21 cellular contexts compared by ENCODE assay signal in genomic region chr13:41470187-41470586, GRCh38. TPM values are rescaled to one million over a fixed set of nuclear protein-coding genes. Genes with fewer than 3 reads are reported as not detected.
DNase-seq lines count a peak whose midpoint lies in the region; ATAC-seq lines count a peak whose summit lies in the region.
"Had no signal": no experiment of that assay in that cellular context is flagged by ENCODE, and none has a peak within 500 bp of the region (broad histone marks: within the 10 kb centered on the region; RNA-seq: fewer than 3 reads in every experiment).

No MANE protein-coding gene starts in this region.

- H3K4me1 ChIP-seq in CD4-positive, alpha-beta memory T cell (ENCODE audit: insufficient read depth, low read length): peaks cover 49% of the 10 kb centered on the region
- H3K4me1 ChIP-seq: body of pancreas, colonic mucosa, neural progenitor cell had no signal

- H3K27ac Mint-ChIP-seq in CD4-positive, alpha-beta memory T cell: peak overlapping the region; percentile 20 to 97 (median 87)
- peak overlapping the region; percentile 94 for H3K27ac Mint-ChIP-seq in T-helper 17 cell
- H3K27ac Mint-ChIP-seq in activated naive CD4-positive, alpha-beta T cell treated with anti-CD3 and anti-CD28 coated beads, Interleukin-2, amount 50 U/mL, for 72 hours: peak overlapping the region; percentile 83 to 91
- H3K27ac Mint-ChIP-seq in immature natural killer cell: no peak overlapping the region
- H3K27ac Mint-ChIP-seq: activated B cell treated with CpG ODN at 0.5 μM for 24 hours, B cell, neural progenitor cell had no signal

- H3K27me3 Mint-ChIP-seq in CD4-positive, alpha-beta memory T cell: no peaks in the 10 kb centered on the region
- no peaks in the 10 kb centered on the region for H3K27me3 Mint-ChIP-seq in T-helper 17 cell
- H3K27me3 Mint-ChIP-seq in immature natural killer cell (ENCODE audit: low read depth in 3 of 3): peaks cover 5 to 7% (median 5%) of the 10 kb centered on the region in 3 donors
- H3K27me3 Mint-ChIP-seq: activated B cell treated with CpG ODN at 0.5 μM for 24 hours, B cell had no signal

- ATAC-seq in T-helper 17 cell: no peak
- peak; percentile 82 to 84 for ATAC-seq in activated naive CD4-positive, alpha-beta T cell treated with anti-CD3 and anti-CD28 coated beads, Interleukin-2, amount 50 U/mL, for 72 hours
- ATAC-seq in GM21515 (IDR thresholded peaks at IDR 0.05; ENCODE audit: unreplicated experiment): no peak
- ATAC-seq in GM21723 (IDR thresholded peaks at IDR 0.05; ENCODE audit: unreplicated experiment): no peak
- ATAC-seq: body of pancreas had no signal

- POLR2A ChIA-PET in CD4-positive, alpha-beta memory T cell (lab: Charles Lee; ENCODE audit: partially characterized antibody): interaction anchor here (1.4 to 8.3 kb wide), 4 partner anchors 12 to 25 kb away, joined by 3 to 82 read pairs (median 10); partner anchors contain the start of gene RGCC

- intact Hi-C loops in CD4-positive, alpha-beta memory T cell (cut with micrococcal nuclease): no loop called here

- H3K4me3 ChIP-seq in CD4-positive, alpha-beta memory T cell (ENCODE audit: low read length in 2 of 2): no peak overlapping the region
- H3K4me3 ChIP-seq: body of pancreas, colonic mucosa, GM23248, neural progenitor cell had no signal

- H3K27ac ChIP-seq in CD4-positive, alpha-beta memory T cell (ENCODE audit: low read depth, low read length): no peak overlapping the region
- H3K27ac ChIP-seq: body of pancreas, colonic mucosa, GM23248, neural progenitor cell had no signal

- CTCF ChIA-PET in CD4-positive, alpha-beta memory T cell (lab: Charles Lee; ENCODE audit: partially characterized antibody): interaction anchor here (1.0 to 6.6 kb wide), 4 partner anchors 8 to 22 kb away, joined by 3 to 45 read pairs (median 4); partner anchors contain the start of gene RGCC

- H3K9me3 ChIP-seq in CD4-positive, alpha-beta memory T cell (ENCODE audit: control insufficient read depth in 1 of 2, low read length in 2 of 2): no peaks in the 10 kb centered on the region
- no peaks in the 10 kb centered on the region for H3K9me3 ChIP-seq in T-helper 17 cell (ENCODE audit: control insufficient read depth, low read length, poor library complexity, severe bottlenecking)
- H3K9me3 ChIP-seq: body of pancreas, colonic mucosa had no signal

- peaks cover 44% of the 10 kb centered on the region for H3K36me3 ChIP-seq in CD4-positive, alpha-beta memory T cell (ENCODE audit: insufficient read depth, low read length)
- H3K36me3 ChIP-seq: colonic mucosa, neural progenitor cell had no signal

- H3K9me3 Mint-ChIP-seq in CD4-positive, alpha-beta memory T cell: peaks cover 0 to 15% (median 3%) of the 10 kb centered on the region in 8 donors
- peaks cover 5 to 15% of the 10 kb centered on the region in 2 donors for H3K9me3 Mint-ChIP-seq in activated naive CD4-positive, alpha-beta T cell treated with anti-CD3 and anti-CD28 coated beads, Interleukin-2, amount 50 U/mL, for 72 hours
- H3K9me3 Mint-ChIP-seq in immature natural killer cell: no peaks in the 10 kb centered on the region
- H3K9me3 Mint-ChIP-seq: activated B cell treated with CpG ODN at 0.5 μM for 24 hours had no signal

- H3K4me1 Mint-ChIP-seq in CD4-positive, alpha-beta memory T cell: peaks cover 48 to 86% (median 65%) of the 10 kb centered on the region in 4 donors
- H3K4me1 Mint-ChIP-seq in T-helper 17 cell (peaks cover 38% of the 10 kb centered on the region), immature natural killer cell (peaks cover 20 to 23% of the 10 kb centered on the region in 2 donors)
- H3K4me1 Mint-ChIP-seq: neural progenitor cell had no signal

- peak overlapping the region in 3 of 8 donors; percentile 12 to 55 (median 23) for H3K4me3 Mint-ChIP-seq in CD4-positive, alpha-beta memory T cell
- peak overlapping the region; percentile 52 for H3K4me3 Mint-ChIP-seq in T-helper 17 cell
- H3K4me3 Mint-ChIP-seq in immature natural killer cell: no peak overlapping the region
- H3K4me3 Mint-ChIP-seq: activated B cell treated with CpG ODN at 0.5 μM for 24 hours, B cell, neural progenitor cell had no signal

- no peaks in the 10 kb centered on the region for H3K27me3 ChIP-seq in CD4-positive, alpha-beta memory T cell (ENCODE audit: insufficient read depth, low read length)
- H3K27me3 ChIP-seq: body of pancreas, colonic mucosa, neural progenitor cell had no signal

- peaks cover 59 to 77% of the 10 kb centered on the region in 2 donors for H3K36me3 Mint-ChIP-seq in CD4-positive, alpha-beta memory T cell
- H3K36me3 Mint-ChIP-seq in T-helper 17 cell (ENCODE audit: low read depth): peaks cover 16% of the 10 kb centered on the region
- peaks cover 47 to 95% of the 10 kb centered on the region in 2 donors for H3K36me3 Mint-ChIP-seq in activated naive CD4-positive, alpha-beta T cell treated with anti-CD3 and anti-CD28 coated beads, Interleukin-2, amount 50 U/mL, for 72 hours
- peaks cover 9 to 27% (median 22%) of the 10 kb centered on the region in 3 donors for H3K36me3 Mint-ChIP-seq in immature natural killer cell

- peak in 2 of 5 donors; percentile 19 to 34 for DNase-seq in CD4-positive, alpha-beta memory T cell
- DNase-seq in T-helper 17 cell: no peak
- DNase-seq in activated naive CD4-positive, alpha-beta T cell treated with anti-CD3 and anti-CD28 coated beads, Interleukin-2, amount 50 U/mL, for 72 hours (ENCODE audit: low spot score in 2 of 2): peak; percentile 65 to 68
- DNase-seq in stimulated activated CD4-positive, alpha-beta T cell treated with anti-CD3 and anti-CD28 coated beads, Interleukin-4, amount 100 ng/mL, for 24 hours: peak; percentile 75
- DNase-seq in immature natural killer cell: no peak
- DNase-seq: activated B cell treated with CpG ODN at 0.5 μM for 24 hours; activated gamma-delta T cell treated with Interleukin-2 at 50 U/mL for 16 hours; body of pancreas; colonic mucosa; DMS 273 treated with DMSO at 0.1 percent for 48 hours; foreskin fibroblast; GDM1; GM23248; midbrain; NCI-H1436 treated with DMSO at 0.1 percent for 48 hours; NCI-H2227 treated with DMSO at 0.1 percent for 48 hours; NK-92 treated with Interleukin-12 subunit alpha and Interleukin-12 subunit beta, amount 100 ng/mL, for 24 hours had no signal

RNA-seq across cellular contexts. Expression of gene RGCC, which starts 12.8 kb away (rescaled TPM):
- 100 to 1,000 TPM; 146 to 154 TPM for total RNA-seq in CD4-positive, alpha-beta memory T cell
- polyA plus RNA-seq in CD4-positive, alpha-beta memory T cell: 100 to 1,000 TPM; 137 to 156 TPM
- total RNA-seq in T-helper 17 cell: 100 to 1,000 TPM; 283 to 548 TPM
- total RNA-seq in activated naive CD4-positive, alpha-beta T cell treated with anti-CD3 and anti-CD28 coated beads, Interleukin-2, amount 50 U/mL, for 72 hours: 100 to 1,000 TPM in 1 of 2 donors, 10 to 100 TPM in 1; 76.0 to 216 TPM
- 1 to 10 TPM; 4.5 to 8.5 (median 7.7) TPM for polyA plus RNA-seq in immature natural killer cell

Comparison
In these comparisons a context has a peak if more than half of its experiments do, and no peak if none do; other contexts are left out.
1. DNase-seq: peak in activated naive CD4-positive, alpha-beta T cell treated with anti-CD3 and anti-CD28 coated beads, Interleukin-2, amount 50 U/mL, for 72 hours (2 of 2) and stimulated activated CD4-positive, alpha-beta T cell treated with anti-CD3 and anti-CD28 coated beads, Interleukin-4, amount 100 ng/mL, for 24 hours (single experiment); none in T-helper 17 cell (0 of 3) and immature natural killer cell (0 of 3).
2. H3K27ac Mint-ChIP-seq: peak in CD4-positive, alpha-beta memory T cell (7 of 7), T-helper 17 cell (single experiment) and activated naive CD4-positive, alpha-beta T cell treated with anti-CD3 and anti-CD28 coated beads, Interleukin-2, amount 50 U/mL, for 72 hours (2 of 2); none in immature natural killer cell (0 of 6).
3. ATAC-seq: peak in activated naive CD4-positive, alpha-beta T cell treated with anti-CD3 and anti-CD28 coated beads, Interleukin-2, amount 50 U/mL, for 72 hours (2 of 2); none in T-helper 17 cell (single experiment), GM21515 (single experiment) and GM21723 (single experiment).